ENCODE assay signal across 11 cellular contexts in the genomic region with DNA sequence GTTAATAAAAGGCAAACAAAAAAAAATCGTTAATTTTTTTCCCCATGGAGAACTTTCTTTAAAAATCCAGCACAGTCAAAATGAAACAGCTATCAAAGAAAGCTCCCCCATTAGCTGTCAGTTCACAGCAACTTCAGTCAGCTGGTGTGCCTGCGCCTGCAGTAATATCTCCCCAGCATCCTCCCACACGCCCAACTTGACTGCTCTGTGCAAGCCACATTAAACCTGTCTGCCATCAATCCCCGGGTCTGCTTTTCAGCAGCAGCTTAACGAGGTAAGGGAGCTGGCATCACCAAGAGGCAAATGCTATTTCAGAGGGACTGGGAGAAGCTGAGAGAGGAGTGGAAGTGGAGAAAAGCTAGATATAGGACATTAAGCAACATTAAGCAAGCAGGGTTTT.
A peak's percentile ranks its signal among the peaks of the same experiment; 100 is the strongest.
DNase-seq lines count a peak whose midpoint lies in the region; ATAC-seq and TF ChIP-seq lines count a peak whose summit lies in the region.
"Had no signal": no experiment of that assay in that cellular context is flagged by ENCODE, and none has a peak within 500 bp of the region (broad histone marks: within the 10 kb centered on the region; RNA-seq: fewer than 3 reads in every experiment).

No MANE protein-coding gene starts in this region.

- H3K27me3 ChIP-seq in MG63, result no peaks in the 10 kb centered on the region
- H3K27me3 ChIP-seq: brain microvascular endothelial cell, sigmoid colon had no signal

- no peak for TF ChIP-seq CTCF in GM10248 (IDR thresholded peaks at IDR 0.05; ENCODE audit: control extremely low read depth, extremely low read depth, low read depth, missing control alignments)

- no peaks in the 10 kb centered on the region for H3K9me3 ChIP-seq in MG63
- H3K9me3 ChIP-seq: sigmoid colon had no signal

- no peaks in the 10 kb centered on the region for H3K36me3 ChIP-seq in MG63
- H3K36me3 ChIP-seq: brain microvascular endothelial cell, sigmoid colon had no signal

- POLR2A ChIA-PET in GM10248 (lab: Yijun Ruan, JAX), result no interaction called here

- peak; percentile 23 for DNase-seq in GM10248 (ENCODE audit: extremely low spot score)
- peak; percentile 17 for DNase-seq in NCI-H2227 (lab: John Stamatoyannopoulos, UW; ENCODE audit: unreplicated experiment)
- peak; percentile 2 to 4 for DNase-seq in hippocampal formation (lab: John Stamatoyannopoulos, UW)
- no peak for DNase-seq in MG63
- no peak for DNase-seq in stimulated activated naive CD4-positive, alpha-beta T cell (lab: John Stamatoyannopoulos, UW)
- no peak for DNase-seq in GOT3 (lab: John Stamatoyannopoulos, UW)
- DNase-seq: brain microvascular endothelial cell, sigmoid colon, T-cell had no signal

- ATAC-seq in GM21526 (IDR thresholded peaks at IDR 0.05; ENCODE audit: low FRiP score, unreplicated experiment) (peak; percentile 84), GM21737 (IDR thresholded peaks at IDR 0.05; ENCODE audit: unreplicated experiment) (no peak)
- ATAC-seq: T-cell had no signal

- no peak overlapping the region for H3K4me3 ChIP-seq in MG63
- H3K4me3 ChIP-seq: sigmoid colon had no signal

- CTCF ChIA-PET in GM10248 (lab: Yijun Ruan, JAX), result interaction anchor here (1.2 to 3.9 kb wide), 5 partner anchors 11 to 32 kb away, joined by 3 to 11 read pairs (median 4); no protein-coding TSS in a partner anchor

Comparison
In these comparisons a context has a peak if more than half of its experiments do, and no peak if none do; other contexts are left out.
1. DNase-seq: peak in GM10248 (single experiment), NCI-H2227 (single experiment) and hippocampal formation (2 of 2); none in MG63 (single experiment), stimulated activated naive CD4-positive, alpha-beta T cell (0 of 6) and GOT3 (single experiment).